ENCODE assay signal across 9 cellular contexts in genomic region chr11:93648168-93648567, GRCh38. TPM values are rescaled to one million over a fixed set of nuclear protein-coding genes. Genes with fewer than 3 reads are reported as not detected.
DNase-seq lines count a peak whose midpoint lies in the region; ATAC-seq and TF ChIP-seq lines count a peak whose summit lies in the region.
"Had no signal": no experiment of that assay in that cellular context is flagged by ENCODE, and none has a peak within 500 bp of the region (broad histone marks: within the 10 kb centered on the region; RNA-seq: fewer than 3 reads in every experiment).

No MANE protein-coding gene starts in this region.

- H3K36me3 ChIP-seq in endodermal cell (ENCODE audit: control insufficient read depth, insufficient read depth, low read length) (no peaks in the 10 kb centered on the region), tibial artery (no peaks in the 10 kb centered on the region)
- no peaks in the 10 kb centered on the region for H3K36me3 ChIP-seq in CD8-positive, alpha-beta T cell (ENCODE audit: insufficient read depth, low read length)

- ATAC-seq in GM21367 (IDR thresholded peaks at IDR 0.05; ENCODE audit: unreplicated experiment): no peak
- ATAC-seq in CD8-positive, alpha-beta T cell: no peak

- DNase-seq in AG09309 (ENCODE audit: low read depth) (no peak), GM13976 (ENCODE audit: low spot score) (no peak), NCI-H1436 treated with DMSO at 0.1 percent for 48 hours (lab: John Stamatoyannopoulos, UW) (peak; percentile 15), endodermal cell (no peak), tibial artery (no peak), NCI-H1105 treated with DMSO at 0.1 percent for 48 hours (lab: John Stamatoyannopoulos, UW) (no peak)
- no peak for DNase-seq in CD8-positive, alpha-beta T cell
- DNase-seq: activated naive CD8-positive, alpha-beta T cell treated with anti-CD3 and anti-CD28 coated beads, Interleukin-2, amount 10 ng/mL, durations not matched to agents 7 days and 5 days had no signal

- H3K27me3 ChIP-seq in endodermal cell (ENCODE audit: control insufficient read depth, insufficient read depth, low read length, poor library complexity, severe bottlenecking) (no peaks in the 10 kb centered on the region), tibial artery (peaks cover 0 to 13% of the 10 kb centered on the region in 2 donors)
- H3K27me3 ChIP-seq in CD8-positive, alpha-beta T cell (ENCODE audit: insufficient read depth, low read length): no peaks in the 10 kb centered on the region

- no peak overlapping the region for H3K4me3 ChIP-seq in AG09309 (ENCODE audit: control insufficient read depth, low read depth, low read length)
- no peak overlapping the region for H3K4me3 ChIP-seq in endodermal cell (ENCODE audit: low read length)
- H3K4me3 ChIP-seq in tibial artery: no peak overlapping the region
- no peak overlapping the region for H3K4me3 ChIP-seq in CD8-positive, alpha-beta T cell (ENCODE audit: low read depth, low read length)

- H3K9me3 Mint-ChIP-seq in endodermal cell: no peaks in the 10 kb centered on the region
- no peaks in the 10 kb centered on the region for H3K9me3 Mint-ChIP-seq in CD8-positive, alpha-beta T cell
- H3K9me3 Mint-ChIP-seq: activated naive CD8-positive, alpha-beta T cell treated with anti-CD3 and anti-CD28 coated beads, Interleukin-2, amount 10 ng/mL, durations not matched to agents 7 days and 5 days had no signal

- H3K36me3 Mint-ChIP-seq in endodermal cell (ENCODE audit: low read depth): no peaks in the 10 kb centered on the region
- H3K36me3 Mint-ChIP-seq in CD8-positive, alpha-beta T cell: no peaks in the 10 kb centered on the region
- H3K36me3 Mint-ChIP-seq: activated naive CD8-positive, alpha-beta T cell treated with anti-CD3 and anti-CD28 coated beads, Interleukin-2, amount 10 ng/mL, durations not matched to agents 7 days and 5 days had no signal

- POLR2A ChIA-PET in CD8-positive, alpha-beta T cell (lab: Charles Lee): no interaction called here

- no peak overlapping the region for H3K27ac ChIP-seq in endodermal cell (ENCODE audit: low read depth, low read length)
- H3K27ac ChIP-seq in tibial artery: no peak overlapping the region
- no peak overlapping the region for H3K27ac ChIP-seq in CD8-positive, alpha-beta T cell (ENCODE audit: low read depth, low read length)

- CTCF ChIA-PET in CD8-positive, alpha-beta T cell (lab: Charles Lee): interaction anchor here (1.0 to 2.7 kb wide), 2 partner anchors 9 to 417 kb away, joined by 3 to 8 read pairs; no protein-coding TSS in a partner anchor

- no peak overlapping the region for H3K4me3 Mint-ChIP-seq in endodermal cell
- no peak overlapping the region for H3K4me3 Mint-ChIP-seq in CD8-positive, alpha-beta T cell
- H3K4me3 Mint-ChIP-seq: activated naive CD8-positive, alpha-beta T cell treated with anti-CD3 and anti-CD28 coated beads, Interleukin-2, amount 10 ng/mL, durations not matched to agents 7 days and 5 days had no signal

- peak; percentile 47 for TF ChIP-seq CTCF in AG09309 (IDR thresholded peaks at IDR 0.05; ENCODE audit: control insufficient read depth, insufficient read depth, low read depth, low read length, missing control alignments)
- TF ChIP-seq CTCF in GM13976 (IDR thresholded peaks at IDR 0.05; ENCODE audit: borderline replicate concordance, control extremely low read depth, extremely low read depth, insufficient read depth, missing control alignments): peak; percentile 17
- peak; percentile 78 for TF ChIP-seq CTCF in endodermal cell (conservative IDR thresholded peaks at IDR 0.05)
- no peak for TF ChIP-seq CTCF in tibial artery (IDR thresholded peaks at IDR 0.05)
- TF ChIP-seq CTCF in CD8-positive, alpha-beta T cell (IDR thresholded peaks at IDR 0.05): no peak

- H3K27ac Mint-ChIP-seq in endodermal cell: no peak overlapping the region
- H3K27ac Mint-ChIP-seq in CD8-positive, alpha-beta T cell: no peak overlapping the region
- H3K27ac Mint-ChIP-seq: activated naive CD8-positive, alpha-beta T cell treated with anti-CD3 and anti-CD28 coated beads, Interleukin-2, amount 10 ng/mL, durations not matched to agents 7 days and 5 days had no signal

- H3K9ac ChIP-seq in endodermal cell (ENCODE audit: extremely low read depth, low read length, poor library complexity, severe bottlenecking): no peak overlapping the region

- in situ Hi-C loops in GM13976 (cut with MboI; ENCODE audit: low sequenced_read_pairs, unreplicated experiment): no loop called here

- WGBS in endodermal cell (ENCODE audit: insufficient coverage in 1 of 2, insufficient read length in 1 of 2), 2 experiments: 74 to 88% methylated on average over 2 to 4 of the region's 4 CpGs

- peaks cover 14% of the 10 kb centered on the region for H3K27me3 Mint-ChIP-seq in endodermal cell (ENCODE audit: insufficient read depth)
- peaks cover 7% of the 10 kb centered on the region for H3K27me3 Mint-ChIP-seq in CD8-positive, alpha-beta T cell (ENCODE audit: low read depth)

- no peaks in the 10 kb centered on the region for H3K4me1 ChIP-seq in endodermal cell (ENCODE audit: control insufficient read depth, insufficient read depth, low read length)
- H3K4me1 ChIP-seq in tibial artery: no peaks in the 10 kb centered on the region
- H3K4me1 ChIP-seq in CD8-positive, alpha-beta T cell (ENCODE audit: insufficient read depth, low read length): no peaks in the 10 kb centered on the region

- intact Hi-C loops in tibial artery (cut with DNase I; ENCODE audit: low total_unique reads): no loop called here
- intact Hi-C loops in CD8-positive, alpha-beta T cell (cut with DNase I, micrococcal nuclease): no loop called here

- H3K4me1 Mint-ChIP-seq in endodermal cell: no peaks in the 10 kb centered on the region
- H3K4me1 Mint-ChIP-seq in CD8-positive, alpha-beta T cell (ENCODE audit: low read depth): peaks cover 8% of the 10 kb centered on the region

- H3K9me3 ChIP-seq in endodermal cell (ENCODE audit: control insufficient read depth, low read length) (no peaks in the 10 kb centered on the region), tibial artery (no peaks in the 10 kb centered on the region)
- H3K9me3 ChIP-seq in CD8-positive, alpha-beta T cell (ENCODE audit: low read length): no peaks in the 10 kb centered on the region

RNA-seq across cellular contexts. Expression of gene CEP295, which starts 13.3 kb away (rescaled TPM):
- 10 to 100 TPM; 19.8 to 23.3 TPM for total RNA-seq in endodermal cell
- 18.6 TPM for polyA plus RNA-seq in endodermal cell (2013, experiment 1 of 2)
- polyA plus RNA-seq in endodermal cell (2013, experiment 2 of 2): 21.0 TPM
- total RNA-seq in CD8-positive, alpha-beta T cell: 1 to 10 TPM; 7.9 TPM

Comparison
In these comparisons a context has a peak if more than half of its experiments do, and no peak if none do; other contexts are left out.
1. CTCF ChIP-seq: peak in AG09309 (single experiment), GM13976 (single experiment) and endodermal cell (single experiment); none in tibial artery (0 of 2) and CD8-positive, alpha-beta T cell (single experiment).